In the genomic region with DNA sequence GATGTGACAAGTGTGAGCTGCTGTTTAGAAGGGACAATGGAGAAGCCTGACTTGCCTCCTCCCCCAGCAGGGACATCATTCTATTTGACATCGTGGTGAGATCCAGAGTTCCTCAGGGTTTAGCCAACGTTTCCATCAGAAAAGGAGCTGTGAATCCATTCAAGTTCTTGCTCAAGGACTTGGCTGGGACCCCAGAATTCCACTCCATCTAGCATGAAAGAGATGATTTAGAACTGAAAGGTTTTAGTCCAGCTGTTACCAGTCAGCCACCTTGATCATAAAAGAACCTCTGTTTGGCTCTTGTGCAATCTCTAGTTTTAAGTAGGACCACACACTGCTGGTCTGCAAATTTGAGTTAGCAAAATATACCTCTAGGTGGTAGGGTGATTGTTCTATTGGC, we compare ENCODE assay signal across 1 cellular context.
TF ChIP-seq lines count a peak whose summit lies in the region.

No MANE protein-coding gene starts in this region.

TF ChIP-seq in SK-N-SH treated with all-trans-retinoic acid at 6 μM for 48 hours, 23 proteins besides CTCF, POLR2A, EP300 and RAD21 (continued from another document):
- no peak for TF ChIP-seq POU6F1 (CRISPR knock-in tag; IDR thresholded peaks at IDR 0.05; ENCODE audit: borderline replicate concordance, low read depth)
